Comparison of ENCODE assay signal across 8 cellular contexts in genomic region chr16:67155305-67156145, GRCh38. TPM values are rescaled to one million over a fixed set of nuclear protein-coding genes. Genes with fewer than 3 reads are reported as not detected.
DNase-seq lines count a peak whose midpoint lies in the region; ATAC-seq and TF ChIP-seq lines count a peak whose summit lies in the region.

No MANE protein-coding gene starts in this region.

- no peaks in the 10 kb centered on the region for H3K79me2 ChIP-seq in neural progenitor cell (ENCODE audit: low read depth)

- peaks cover 6% of the 10 kb centered on the region for H3K4me1 ChIP-seq in neural progenitor cell

- H3K27ac Mint-ChIP-seq in activated T-helper 17 cell treated with anti-CD3 and anti-CD28 coated beads, Interleukin-2, amount 50 U/mL, for 72 hours: no peak overlapping the region
- no peak overlapping the region for H3K27ac Mint-ChIP-seq in neural progenitor cell

- no peak overlapping the region for H3K9ac ChIP-seq in neural progenitor cell

- no peaks in the 10 kb centered on the region for H3K9me3 ChIP-seq in neural progenitor cell (ENCODE audit: low read depth)

- peaks cover 46% of the 10 kb centered on the region for H3K36me3 Mint-ChIP-seq in activated T-helper 17 cell treated with anti-CD3 and anti-CD28 coated beads, Interleukin-2, amount 50 U/mL, for 72 hours (ENCODE audit: low read depth)
- no peaks in the 10 kb centered on the region for H3K36me3 Mint-ChIP-seq in neural progenitor cell

- H3K4me1 Mint-ChIP-seq in activated T-helper 17 cell treated with anti-CD3 and anti-CD28 coated beads, Interleukin-2, amount 50 U/mL, for 72 hours: peaks cover 38% of the 10 kb centered on the region
- peaks cover 16% of the 10 kb centered on the region for H3K4me1 Mint-ChIP-seq in neural progenitor cell

- H3K36me3 ChIP-seq in neural progenitor cell: no peaks in the 10 kb centered on the region

- peaks cover 100% of the 10 kb centered on the region for H3K27me3 ChIP-seq in neural progenitor cell

- DNase-seq in D341Med (ENCODE audit: low spot score): peak; percentile 92
- peak in 55 of 76 experiments; percentile 13 to 74 (median 50) for DNase-seq in HUDEP-2 (lab: John Stamatoyannopoulos, UW; ENCODE audit: unreplicated experiment in 76 of 76)
- peak; percentile 89 for DNase-seq in RPMI8226
- peak; percentile 73 for DNase-seq in fibroblast of the aortic adventitia (ENCODE audit: low read depth)
- peak; percentile 95 for DNase-seq in neural progenitor cell (ENCODE audit: low spot score)
- DNase-seq in substantia nigra (lab: John Stamatoyannopoulos, UW): peak in 44 of 49 donors; percentile 17 to 85 (median 64)
- DNase-seq in COLO829 (ENCODE audit: low spot score): no peak

- H3K4me3 Mint-ChIP-seq in activated T-helper 17 cell treated with anti-CD3 and anti-CD28 coated beads, Interleukin-2, amount 50 U/mL, for 72 hours: peak overlapping the region; percentile 94
- H3K4me3 Mint-ChIP-seq in neural progenitor cell: peak overlapping the region; percentile 78

- ATAC-seq in activated T-helper 17 cell treated with anti-CD3 and anti-CD28 coated beads, Interleukin-2, amount 50 U/mL, for 72 hours (replicated peaks): peak; percentile 35

- peak overlapping the region; percentile 83 for H3K4me2 ChIP-seq in neural progenitor cell

- no peaks in the 10 kb centered on the region for H3K27me3 Mint-ChIP-seq in activated T-helper 17 cell treated with anti-CD3 and anti-CD28 coated beads, Interleukin-2, amount 50 U/mL, for 72 hours
- H3K27me3 Mint-ChIP-seq in neural progenitor cell (ENCODE audit: insufficient read depth, low read depth): peaks cover 79% of the 10 kb centered on the region

- H4K20me1 ChIP-seq in neural progenitor cell (ENCODE audit: low read depth): peaks cover 33% of the 10 kb centered on the region

- no peaks in the 10 kb centered on the region for H3K9me3 Mint-ChIP-seq in activated T-helper 17 cell treated with anti-CD3 and anti-CD28 coated beads, Interleukin-2, amount 50 U/mL, for 72 hours
- H3K9me3 Mint-ChIP-seq in neural progenitor cell: no peaks in the 10 kb centered on the region

- H3F3A ChIP-seq in neural progenitor cell (ENCODE audit: low read depth): peaks cover 25% of the 10 kb centered on the region

- H2AFZ ChIP-seq in neural progenitor cell (replicated peaks): peak overlapping the region; percentile 55

- no peak overlapping the region for H3K4me3 ChIP-seq in fibroblast of the aortic adventitia (ENCODE audit: low read depth, low read length)
- H3K4me3 ChIP-seq in neural progenitor cell: peak overlapping the region; percentile 48

- peak; percentile 67 for TF ChIP-seq CTCF in fibroblast of the aortic adventitia (IDR thresholded peaks at IDR 0.05; ENCODE audit: insufficient read depth, low read length)
- TF ChIP-seq CTCF in neural progenitor cell (IDR thresholded peaks at IDR 0.05): peak; percentile 88

- no peak overlapping the region for H3K27ac ChIP-seq in neural progenitor cell
- peak overlapping the region; percentile 59 for H3K27ac ChIP-seq in substantia nigra (ENCODE audit: low read depth, low read length, poor library complexity, severe bottlenecking)

RNA-seq across cellular contexts. Expression of gene TRADD, which starts 4.2 kb away (rescaled TPM):
- total RNA-seq in activated T-helper 17 cell treated with anti-CD3 and anti-CD28 coated beads, Interleukin-2, amount 50 U/mL, for 72 hours: 10 to 100 TPM; 36.3 to 65.9 TPM
- total RNA-seq in fibroblast of the aortic adventitia (ENCODE audit: low replicate concordance) (12.3 and 29.1 TPM in 2 replicates), neural progenitor cell (ENCODE audit: low replicate concordance) (0.25 and 0.30 TPM in 2 replicates)

RNA-seq across cellular contexts. Expression of gene FBXL8, which starts 4.2 kb away (rescaled TPM):
- 100 to 1,000 TPM in 1 of 2 donors, 10 to 100 TPM in 1; 33.1 to 108 TPM for total RNA-seq in activated T-helper 17 cell treated with anti-CD3 and anti-CD28 coated beads, Interleukin-2, amount 50 U/mL, for 72 hours
- total RNA-seq in fibroblast of the aortic adventitia (ENCODE audit: low replicate concordance) (11.3 and 29.7 TPM in 2 replicates), neural progenitor cell (ENCODE audit: low replicate concordance) (not detected in 2 replicates)

RNA-seq across cellular contexts. Expression of gene B3GNT9, which starts 4.7 kb away (rescaled TPM):
- total RNA-seq in activated T-helper 17 cell treated with anti-CD3 and anti-CD28 coated beads, Interleukin-2, amount 50 U/mL, for 72 hours: 10 to 100 TPM in 1 of 2 donors, 1 to 10 TPM in 1; 8.3 to 12.3 TPM
- total RNA-seq in fibroblast of the aortic adventitia (ENCODE audit: low replicate concordance) (37.0 and 42.4 TPM in 2 replicates), neural progenitor cell (ENCODE audit: low replicate concordance) (2.6 and 5.9 TPM in 2 replicates)

RNA-seq across cellular contexts. Expression of gene HSF4, which starts 9.0 kb away (rescaled TPM):
- total RNA-seq in activated T-helper 17 cell treated with anti-CD3 and anti-CD28 coated beads, Interleukin-2, amount 50 U/mL, for 72 hours: 100 to 1,000 TPM in 1 of 2 donors, 10 to 100 TPM in 1; 71.3 to 325 TPM
- total RNA-seq in fibroblast of the aortic adventitia (ENCODE audit: low replicate concordance) (6.4 and 17.9 TPM in 2 replicates), neural progenitor cell (ENCODE audit: low replicate concordance) (1.0 TPM in 1 of 2 replicates, not detected in the other)

RNA-seq across cellular contexts. Expression of gene NOL3, which starts 14.8 kb away (rescaled TPM):
- total RNA-seq in activated T-helper 17 cell treated with anti-CD3 and anti-CD28 coated beads, Interleukin-2, amount 50 U/mL, for 72 hours: 100 to 1,000 TPM in 1 of 2 donors, 10 to 100 TPM in 1; 30.0 to 194 TPM
- total RNA-seq in fibroblast of the aortic adventitia (ENCODE audit: low replicate concordance) (10.1 and 27.1 TPM in 2 replicates), neural progenitor cell (ENCODE audit: low replicate concordance) (0.37 and 5.5 TPM in 2 replicates)

Comparison
In these comparisons a context has a peak if more than half of its experiments do, and no peak if none do; other contexts are left out.
1. RNA of gene TRADD, which starts 4.2 kb away (total RNA-seq): 36.3 to 65.9 TPM in activated T-helper 17 cell treated with anti-CD3 and anti-CD28 coated beads, Interleukin-2, amount 50 U/mL, for 72 hours and 12.3 to 29.1 TPM in fibroblast of the aortic adventitia; 0.25 to 0.30 TPM in neural progenitor cell; every median in the first group is over 10 times any median in the second.
2. RNA of gene FBXL8, which starts 4.2 kb away (total RNA-seq): 33.1 to 108 TPM in activated T-helper 17 cell treated with anti-CD3 and anti-CD28 coated beads, Interleukin-2, amount 50 U/mL, for 72 hours and 11.3 to 29.7 TPM in fibroblast of the aortic adventitia; not detected in neural progenitor cell; every median in the first group is over 10 times any median in the second.